1 cellular context compared by ENCODE assay signal in the genomic region with DNA sequence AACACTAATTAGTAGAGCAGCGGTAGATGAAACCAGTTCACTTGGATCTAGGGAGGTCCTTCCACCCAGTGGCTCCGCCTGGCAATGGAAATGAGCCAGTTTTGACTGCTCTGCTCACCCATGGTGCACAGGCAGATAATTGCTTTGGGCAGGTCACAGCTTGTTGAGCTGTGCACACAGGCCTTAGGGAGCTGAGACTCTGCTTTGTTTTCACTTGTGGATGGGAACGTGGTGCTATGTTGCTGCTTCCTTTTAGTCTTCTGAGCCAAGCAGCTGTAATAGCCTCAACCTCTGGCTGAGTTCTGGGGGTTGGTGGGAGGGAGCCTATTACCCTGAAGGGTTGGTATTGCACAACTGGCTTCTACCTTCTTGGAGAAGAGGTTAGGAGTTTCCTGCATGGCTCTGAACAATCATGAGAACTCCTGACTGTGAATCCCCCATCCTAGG.
TF ChIP-seq lines count a peak whose summit lies in the region.

No MANE protein-coding gene starts in this region.

TF ChIP-seq in HEK293, 187 proteins besides CTCF, POLR2A, EP300 and RAD21 (continued from another document and continues in another):
- TF ChIP-seq, protein P1, sequence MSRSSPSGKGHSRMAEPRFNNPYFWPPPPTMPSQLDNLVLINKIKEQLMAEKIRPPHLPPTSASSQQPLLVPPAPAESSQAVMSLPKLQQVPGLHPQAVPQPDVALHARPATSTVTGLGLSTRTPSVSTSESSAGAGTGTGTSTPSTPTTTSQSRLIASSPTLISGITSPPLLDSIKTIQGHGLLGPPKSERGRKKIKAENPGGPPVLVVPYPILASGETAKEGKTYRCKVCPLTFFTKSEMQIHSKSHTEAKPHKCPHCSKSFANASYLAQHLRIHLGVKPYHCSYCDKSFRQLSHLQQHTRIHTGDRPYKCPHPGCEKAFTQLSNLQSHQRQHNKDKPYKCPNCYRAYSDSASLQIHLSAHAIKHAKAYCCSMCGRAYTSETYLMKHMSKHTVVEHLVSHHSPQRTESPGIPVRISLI (tag by site-specific recombination; IDR thresholded peaks at IDR 0.05): no peak
- TF ChIP-seq ZNF174 (tag by site-specific recombination; IDR thresholded peaks at IDR 0.05) (no peak), ZNF184 (tag by site-specific recombination; IDR thresholded peaks at IDR 0.05) (no peak), ZNF707 (tag by site-specific recombination; IDR thresholded peaks at IDR 0.05) (no peak), ZNF548 (tag by site-specific recombination; IDR thresholded peaks at IDR 0.05) (no peak), MEIS1 (CRISPR knock-in tag; IDR thresholded peaks at IDR 0.05; ENCODE audit: borderline replicate concordance) (no peak), ZNF350 (tag by site-specific recombination; IDR thresholded peaks at IDR 0.05) (no peak), ZNF76 (tag by site-specific recombination; IDR thresholded peaks at IDR 0.05; ENCODE audit: borderline replicate concordance, low read depth) (peak; percentile 73; the same call in 1 of the 2 replicates), ZNF830 (tag by site-specific recombination; IDR thresholded peaks at IDR 0.05; ENCODE audit: low read depth) (no peak), ZNF274 (IDR thresholded peaks at IDR 0.05; ENCODE audit: low read length) (no peak), ZNF274 (tag by site-specific recombination; IDR thresholded peaks at IDR 0.05; ENCODE audit: borderline replicate concordance) (no peak), ZNF223 (tag by site-specific recombination; IDR thresholded peaks at IDR 0.05) (no peak), ZNF629 (tag by site-specific recombination; IDR thresholded peaks at IDR 0.05) (peak; percentile 79), KLF9 (tag by site-specific recombination; IDR thresholded peaks at IDR 0.05; ENCODE audit: low read depth) (no peak), RBAK (tag by site-specific recombination; IDR thresholded peaks at IDR 0.05) (no peak), ZNF248 (tag by site-specific recombination; IDR thresholded peaks at IDR 0.05) (no peak), ZNF670 (tag by site-specific recombination; IDR thresholded peaks at IDR 0.05; ENCODE audit: low read depth) (no peak), ZNF354C (tag by site-specific recombination; IDR thresholded peaks at IDR 0.05; ENCODE audit: borderline replicate concordance, low read depth) (no peak), ZNF600 (tag by site-specific recombination; IDR thresholded peaks at IDR 0.05) (peak; percentile 88), ZNF521 (tag by site-specific recombination; IDR thresholded peaks at IDR 0.05) (no peak), ZBTB20 (tag by site-specific recombination; IDR thresholded peaks at IDR 0.05) (no peak)
- TF ChIP-seq, protein P2, sequence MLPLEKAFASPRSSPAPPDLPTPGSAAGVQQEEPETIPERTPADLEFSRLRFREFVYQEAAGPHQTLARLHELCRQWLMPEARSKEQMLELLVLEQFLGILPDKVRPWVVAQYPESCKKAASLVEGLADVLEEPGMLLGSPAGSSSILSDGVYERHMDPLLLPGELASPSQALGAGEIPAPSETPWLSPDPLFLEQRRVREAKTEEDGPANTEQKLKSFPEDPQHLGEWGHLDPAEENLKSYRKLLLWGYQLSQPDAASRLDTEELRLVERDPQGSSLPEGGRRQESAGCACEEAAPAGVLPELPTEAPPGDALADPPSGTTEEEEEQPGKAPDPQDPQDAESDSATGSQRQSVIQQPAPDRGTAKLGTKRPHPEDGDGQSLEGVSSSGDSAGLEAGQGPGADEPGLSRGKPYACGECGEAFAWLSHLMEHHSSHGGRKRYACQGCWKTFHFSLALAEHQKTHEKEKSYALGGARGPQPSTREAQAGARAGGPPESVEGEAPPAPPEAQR (tag by site-specific recombination; IDR thresholded peaks at IDR 0.05): no peak
- TF ChIP-seq, protein P3, sequence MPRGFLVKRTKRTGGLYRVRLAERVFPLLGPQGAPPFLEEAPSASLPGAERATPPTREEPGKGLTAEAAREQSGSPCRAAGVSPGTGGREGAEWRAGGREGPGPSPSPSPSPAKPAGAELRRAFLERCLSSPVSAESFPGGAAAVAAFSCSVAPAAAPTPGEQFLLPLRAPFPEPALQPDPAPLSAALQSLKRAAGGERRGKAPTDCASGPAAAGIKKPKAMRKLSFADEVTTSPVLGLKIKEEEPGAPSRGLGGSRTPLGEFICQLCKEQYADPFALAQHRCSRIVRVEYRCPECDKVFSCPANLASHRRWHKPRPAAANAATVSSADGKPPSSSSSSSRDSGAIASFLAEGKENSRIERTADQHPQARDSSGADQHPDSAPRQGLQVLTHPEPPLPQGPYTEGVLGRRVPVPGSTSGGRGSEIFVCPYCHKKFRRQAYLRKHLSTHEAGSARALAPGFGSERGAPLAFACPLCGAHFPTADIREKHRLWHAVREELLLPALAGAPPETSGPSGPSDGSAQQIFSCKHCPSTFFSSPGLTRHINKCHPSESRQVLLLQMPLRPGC (tag by site-specific recombination; IDR thresholded peaks at IDR 0.05): peak; percentile 79
- TF ChIP-seq, protein P4, sequence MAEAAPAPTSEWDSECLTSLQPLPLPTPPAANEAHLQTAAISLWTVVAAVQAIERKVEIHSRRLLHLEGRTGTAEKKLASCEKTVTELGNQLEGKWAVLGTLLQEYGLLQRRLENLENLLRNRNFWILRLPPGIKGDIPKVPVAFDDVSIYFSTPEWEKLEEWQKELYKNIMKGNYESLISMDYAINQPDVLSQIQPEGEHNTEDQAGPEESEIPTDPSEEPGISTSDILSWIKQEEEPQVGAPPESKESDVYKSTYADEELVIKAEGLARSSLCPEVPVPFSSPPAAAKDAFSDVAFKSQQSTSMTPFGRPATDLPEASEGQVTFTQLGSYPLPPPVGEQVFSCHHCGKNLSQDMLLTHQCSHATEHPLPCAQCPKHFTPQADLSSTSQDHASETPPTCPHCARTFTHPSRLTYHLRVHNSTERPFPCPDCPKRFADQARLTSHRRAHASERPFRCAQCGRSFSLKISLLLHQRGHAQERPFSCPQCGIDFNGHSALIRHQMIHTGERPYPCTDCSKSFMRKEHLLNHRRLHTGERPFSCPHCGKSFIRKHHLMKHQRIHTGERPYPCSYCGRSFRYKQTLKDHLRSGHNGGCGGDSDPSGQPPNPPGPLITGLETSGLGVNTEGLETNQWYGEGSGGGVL (tag by site-specific recombination; IDR thresholded peaks at IDR 0.05): 0 out of 2 replicates have a peak, but pooled peaks have one; percentile 14
- TF ChIP-seq, protein P5, sequence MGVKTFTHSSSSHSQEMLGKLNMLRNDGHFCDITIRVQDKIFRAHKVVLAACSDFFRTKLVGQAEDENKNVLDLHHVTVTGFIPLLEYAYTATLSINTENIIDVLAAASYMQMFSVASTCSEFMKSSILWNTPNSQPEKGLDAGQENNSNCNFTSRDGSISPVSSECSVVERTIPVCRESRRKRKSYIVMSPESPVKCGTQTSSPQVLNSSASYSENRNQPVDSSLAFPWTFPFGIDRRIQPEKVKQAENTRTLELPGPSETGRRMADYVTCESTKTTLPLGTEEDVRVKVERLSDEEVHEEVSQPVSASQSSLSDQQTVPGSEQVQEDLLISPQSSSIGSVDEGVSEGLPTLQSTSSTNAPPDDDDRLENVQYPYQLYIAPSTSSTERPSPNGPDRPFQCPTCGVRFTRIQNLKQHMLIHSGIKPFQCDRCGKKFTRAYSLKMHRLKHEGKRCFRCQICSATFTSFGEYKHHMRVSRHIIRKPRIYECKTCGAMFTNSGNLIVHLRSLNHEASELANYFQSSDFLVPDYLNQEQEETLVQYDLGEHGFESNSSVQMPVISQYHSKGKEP (tag by site-specific recombination; IDR thresholded peaks at IDR 0.05): peak; percentile 84; the same call in 1 of the 2 replicates
- TF ChIP-seq, protein P6, sequence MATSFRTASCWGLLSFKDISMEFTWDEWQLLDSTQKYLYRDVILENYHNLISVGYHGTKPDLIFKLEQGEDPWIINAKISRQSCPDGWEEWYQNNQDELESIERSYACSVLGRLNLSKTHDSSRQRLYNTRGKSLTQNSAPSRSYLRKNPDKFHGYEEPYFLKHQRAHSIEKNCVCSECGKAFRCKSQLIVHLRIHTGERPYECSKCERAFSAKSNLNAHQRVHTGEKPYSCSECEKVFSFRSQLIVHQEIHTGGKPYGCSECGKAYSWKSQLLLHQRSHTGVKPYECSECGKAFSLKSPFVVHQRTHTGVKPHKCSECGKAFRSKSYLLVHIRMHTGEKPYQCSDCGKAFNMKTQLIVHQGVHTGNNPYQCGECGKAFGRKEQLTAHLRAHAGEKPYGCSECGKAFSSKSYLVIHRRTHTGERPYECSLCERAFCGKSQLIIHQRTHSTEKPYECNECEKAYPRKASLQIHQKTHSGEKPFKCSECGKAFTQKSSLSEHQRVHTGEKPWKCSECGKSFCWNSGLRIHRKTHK (tag by site-specific recombination; IDR thresholded peaks at IDR 0.05): no peak
- TF ChIP-seq, protein P7, sequence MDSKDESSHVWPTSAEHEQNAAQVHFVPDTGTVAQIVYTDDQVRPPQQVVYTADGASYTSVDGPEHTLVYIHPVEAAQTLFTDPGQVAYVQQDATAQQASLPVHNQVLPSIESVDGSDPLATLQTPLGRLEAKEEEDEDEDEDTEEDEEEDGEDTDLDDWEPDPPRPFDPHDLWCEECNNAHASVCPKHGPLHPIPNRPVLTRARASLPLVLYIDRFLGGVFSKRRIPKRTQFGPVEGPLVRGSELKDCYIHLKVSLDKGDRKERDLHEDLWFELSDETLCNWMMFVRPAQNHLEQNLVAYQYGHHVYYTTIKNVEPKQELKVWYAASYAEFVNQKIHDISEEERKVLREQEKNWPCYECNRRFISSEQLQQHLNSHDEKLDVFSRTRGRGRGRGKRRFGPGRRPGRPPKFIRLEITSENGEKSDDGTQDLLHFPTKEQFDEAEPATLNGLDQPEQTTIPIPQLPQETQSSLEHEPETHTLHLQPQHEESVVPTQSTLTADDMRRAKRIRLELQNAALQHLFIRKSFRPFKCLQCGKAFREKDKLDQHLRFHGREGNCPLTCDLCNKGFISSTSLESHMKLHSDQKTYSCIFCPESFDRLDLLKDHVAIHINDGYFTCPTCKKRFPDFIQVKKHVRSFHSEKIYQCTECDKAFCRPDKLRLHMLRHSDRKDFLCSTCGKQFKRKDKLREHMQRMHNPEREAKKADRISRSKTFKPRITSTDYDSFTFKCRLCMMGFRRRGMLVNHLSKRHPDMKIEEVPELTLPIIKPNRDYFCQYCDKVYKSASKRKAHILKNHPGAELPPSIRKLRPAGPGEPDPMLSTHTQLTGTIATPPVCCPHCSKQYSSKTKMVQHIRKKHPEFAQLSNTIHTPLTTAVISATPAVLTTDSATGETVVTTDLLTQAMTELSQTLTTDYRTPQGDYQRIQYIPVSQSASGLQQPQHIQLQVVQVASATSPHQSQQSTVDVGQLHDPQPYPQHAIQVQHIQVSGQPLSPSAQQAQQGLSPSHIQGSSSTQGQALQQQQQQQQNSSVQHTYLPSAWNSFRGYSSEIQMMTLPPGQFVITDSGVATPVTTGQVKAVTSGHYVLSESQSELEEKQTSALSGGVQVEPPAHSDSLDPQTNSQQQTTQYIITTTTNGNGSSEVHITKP (tag by site-specific recombination; IDR thresholded peaks at IDR 0.05): peak; percentile 89
- TF ChIP-seq, protein P8, sequence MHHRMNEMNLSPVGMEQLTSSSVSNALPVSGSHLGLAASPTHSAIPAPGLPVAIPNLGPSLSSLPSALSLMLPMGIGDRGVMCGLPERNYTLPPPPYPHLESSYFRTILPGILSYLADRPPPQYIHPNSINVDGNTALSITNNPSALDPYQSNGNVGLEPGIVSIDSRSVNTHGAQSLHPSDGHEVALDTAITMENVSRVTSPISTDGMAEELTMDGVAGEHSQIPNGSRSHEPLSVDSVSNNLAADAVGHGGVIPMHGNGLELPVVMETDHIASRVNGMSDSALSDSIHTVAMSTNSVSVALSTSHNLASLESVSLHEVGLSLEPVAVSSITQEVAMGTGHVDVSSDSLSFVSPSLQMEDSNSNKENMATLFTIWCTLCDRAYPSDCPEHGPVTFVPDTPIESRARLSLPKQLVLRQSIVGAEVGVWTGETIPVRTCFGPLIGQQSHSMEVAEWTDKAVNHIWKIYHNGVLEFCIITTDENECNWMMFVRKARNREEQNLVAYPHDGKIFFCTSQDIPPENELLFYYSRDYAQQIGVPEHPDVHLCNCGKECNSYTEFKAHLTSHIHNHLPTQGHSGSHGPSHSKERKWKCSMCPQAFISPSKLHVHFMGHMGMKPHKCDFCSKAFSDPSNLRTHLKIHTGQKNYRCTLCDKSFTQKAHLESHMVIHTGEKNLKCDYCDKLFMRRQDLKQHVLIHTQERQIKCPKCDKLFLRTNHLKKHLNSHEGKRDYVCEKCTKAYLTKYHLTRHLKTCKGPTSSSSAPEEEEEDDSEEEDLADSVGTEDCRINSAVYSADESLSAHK (tag by site-specific recombination; IDR thresholded peaks at IDR 0.05): no peak; the same call in none of the 2 replicates
- TF ChIP-seq, protein P9, sequence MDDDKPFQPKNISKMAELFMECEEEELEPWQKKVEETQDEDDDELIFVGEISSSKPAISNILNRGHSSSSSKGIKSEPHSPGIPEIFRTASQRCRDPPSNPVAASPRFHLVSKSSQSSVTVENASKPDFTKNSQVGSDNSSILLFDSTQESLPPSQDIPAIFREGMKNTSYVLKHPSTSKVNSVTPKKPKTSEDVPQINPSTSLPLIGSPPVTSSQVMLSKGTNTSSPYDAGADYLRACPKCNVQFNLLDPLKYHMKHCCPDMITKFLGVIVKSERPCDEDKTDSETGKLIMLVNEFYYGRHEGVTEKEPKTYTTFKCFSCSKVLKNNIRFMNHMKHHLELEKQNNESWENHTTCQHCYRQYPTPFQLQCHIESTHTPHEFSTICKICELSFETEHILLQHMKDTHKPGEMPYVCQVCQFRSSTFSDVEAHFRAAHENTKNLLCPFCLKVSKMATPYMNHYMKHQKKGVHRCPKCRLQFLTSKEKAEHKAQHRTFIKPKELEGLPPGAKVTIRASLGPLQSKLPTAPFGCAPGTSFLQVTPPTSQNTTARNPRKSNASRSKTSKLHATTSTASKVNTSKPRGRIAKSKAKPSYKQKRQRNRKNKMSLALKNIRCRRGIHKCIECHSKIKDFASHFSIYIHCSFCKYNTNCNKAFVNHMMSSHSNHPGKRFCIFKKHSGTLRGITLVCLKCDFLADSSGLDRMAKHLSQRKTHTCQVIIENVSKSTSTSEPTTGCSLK (tag by site-specific recombination; IDR thresholded peaks at IDR 0.05): no peak
- TF ChIP-seq, protein P10, sequence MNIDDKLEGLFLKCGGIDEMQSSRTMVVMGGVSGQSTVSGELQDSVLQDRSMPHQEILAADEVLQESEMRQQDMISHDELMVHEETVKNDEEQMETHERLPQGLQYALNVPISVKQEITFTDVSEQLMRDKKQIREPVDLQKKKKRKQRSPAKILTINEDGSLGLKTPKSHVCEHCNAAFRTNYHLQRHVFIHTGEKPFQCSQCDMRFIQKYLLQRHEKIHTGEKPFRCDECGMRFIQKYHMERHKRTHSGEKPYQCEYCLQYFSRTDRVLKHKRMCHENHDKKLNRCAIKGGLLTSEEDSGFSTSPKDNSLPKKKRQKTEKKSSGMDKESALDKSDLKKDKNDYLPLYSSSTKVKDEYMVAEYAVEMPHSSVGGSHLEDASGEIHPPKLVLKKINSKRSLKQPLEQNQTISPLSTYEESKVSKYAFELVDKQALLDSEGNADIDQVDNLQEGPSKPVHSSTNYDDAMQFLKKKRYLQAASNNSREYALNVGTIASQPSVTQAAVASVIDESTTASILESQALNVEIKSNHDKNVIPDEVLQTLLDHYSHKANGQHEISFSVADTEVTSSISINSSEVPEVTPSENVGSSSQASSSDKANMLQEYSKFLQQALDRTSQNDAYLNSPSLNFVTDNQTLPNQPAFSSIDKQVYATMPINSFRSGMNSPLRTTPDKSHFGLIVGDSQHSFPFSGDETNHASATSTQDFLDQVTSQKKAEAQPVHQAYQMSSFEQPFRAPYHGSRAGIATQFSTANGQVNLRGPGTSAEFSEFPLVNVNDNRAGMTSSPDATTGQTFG (tag by site-specific recombination; IDR thresholded peaks at IDR 0.05; ENCODE audit: borderline replicate concordance): no peak
